Comparison of ENCODE assay signal across 8 cellular contexts in the genomic region with DNA sequence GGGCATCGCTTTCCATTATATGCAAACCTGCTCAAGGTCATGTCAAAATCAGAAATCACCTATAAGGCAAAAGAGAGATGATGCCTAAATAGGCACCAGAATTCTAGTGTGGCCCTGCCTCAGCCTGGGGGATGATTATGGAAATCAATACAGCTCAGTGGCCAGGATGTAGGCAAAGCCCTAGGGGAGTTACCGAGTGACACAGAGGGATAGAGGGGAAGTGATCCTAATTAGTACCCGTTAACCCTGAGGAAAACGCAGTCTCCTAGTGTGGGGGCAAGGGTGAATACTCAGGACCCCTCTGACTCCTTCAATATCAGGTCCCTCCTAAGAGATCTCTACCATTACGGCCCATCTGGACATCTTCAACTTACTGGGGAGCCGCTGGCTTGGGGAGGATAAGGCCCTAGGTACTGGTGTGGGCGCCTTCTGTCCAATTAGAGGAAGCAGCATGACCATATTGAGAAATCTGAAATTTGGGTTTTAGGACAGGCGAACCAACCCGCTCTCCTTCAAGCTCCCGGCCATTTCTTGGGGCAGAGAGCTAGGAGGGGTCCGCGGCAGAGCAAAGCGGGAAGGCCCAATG. TPM values are rescaled to one million over a fixed set of nuclear protein-coding genes. Genes with fewer than 3 reads are reported as not detected.
DNase-seq lines count a peak whose midpoint lies in the region; ATAC-seq and TF ChIP-seq lines count a peak whose summit lies in the region.

No MANE protein-coding gene starts in this region.

- H3K4me3 Mint-ChIP-seq in stimulated activated naive CD8-positive, alpha-beta T cell treated with anti-CD3 and anti-CD28 coated beads, Interleukin-15, Interleukin-2, amounts not matched to agents 100 ng/mL and 50 ng/mL, for 24 hours, result peak overlapping the region; percentile 87

- 17 to 28% (median 22%) methylated on average over 7 to 13 of the region's 13 CpGs for WGBS in adrenal gland, 4 donors

- H3K36me3 Mint-ChIP-seq in stimulated activated naive CD8-positive, alpha-beta T cell treated with anti-CD3 and anti-CD28 coated beads, Interleukin-15, Interleukin-2, amounts not matched to agents 100 ng/mL and 50 ng/mL, for 24 hours (ENCODE audit: low read depth), result peaks cover 20% of the 10 kb centered on the region

- TF ChIP-seq CTCF in GM12875 (IDR thresholded peaks at IDR 0.05; ENCODE audit: borderline replicate concordance, insufficient read depth, low read depth, low read length) (no peak), adrenal gland (IDR thresholded peaks at IDR 0.05) (no peak)

- DNase-seq in adrenal gland (no peak), NCI-H446 treated with DMSO at 0.1 percent for 48 hours (lab: John Stamatoyannopoulos, UW) (no peak)
- no peak for DNase-seq in effector CD8-positive, alpha-beta T cell (lab: John Stamatoyannopoulos, UW)

- H3K9me3 ChIP-seq in adrenal gland (replicated peaks in 1 of 3) (no peaks in the 10 kb centered on the region), iPS-18c (ENCODE audit: control insufficient read depth, insufficient read depth, low read length) (no peaks in the 10 kb centered on the region)

- peak overlapping the region; percentile 77 for H3K27ac Mint-ChIP-seq in stimulated activated naive CD8-positive, alpha-beta T cell treated with anti-CD3 and anti-CD28 coated beads, Interleukin-15, Interleukin-2, amounts not matched to agents 100 ng/mL and 50 ng/mL, for 24 hours

- H3K4me3 ChIP-seq in GM12875 (ENCODE audit: low read depth, low read length) (peak overlapping the region; percentile 72), adrenal gland (peak overlapping the region; percentile 82 to 84 (median 82)), iPS-18c (ENCODE audit: insufficient read depth, low read depth, low read length) (peak overlapping the region; percentile 89)

- ATAC-seq in HG03432 (IDR thresholded peaks at IDR 0.05; ENCODE audit: unreplicated experiment) (peak; percentile 25), HG03135 (IDR thresholded peaks at IDR 0.05; ENCODE audit: unreplicated experiment) (no peak)

- intact Hi-C loops in adrenal gland (cut with DNase I), result no loop called here

- TF ChIP-seq POLR2A in adrenal gland (IDR thresholded peaks at IDR 0.05), result no peak

- H3K36me3 ChIP-seq in adrenal gland (replicated peaks in 1 of 2), result peaks cover 0 to 16% of the 10 kb centered on the region in 2 donors

- peaks cover 17% of the 10 kb centered on the region for H3K4me1 Mint-ChIP-seq in stimulated activated naive CD8-positive, alpha-beta T cell treated with anti-CD3 and anti-CD28 coated beads, Interleukin-15, Interleukin-2, amounts not matched to agents 100 ng/mL and 50 ng/mL, for 24 hours (ENCODE audit: low read depth)

- H3K27ac ChIP-seq in adrenal gland, result peak overlapping the region in 2 of 5 donors; percentile 65 to 75

- peaks cover 0 to 15% of the 10 kb centered on the region in 2 donors for H3K4me1 ChIP-seq in adrenal gland (replicated peaks in 1 of 2)

- H3K9me3 Mint-ChIP-seq in stimulated activated naive CD8-positive, alpha-beta T cell treated with anti-CD3 and anti-CD28 coated beads, Interleukin-15, Interleukin-2, amounts not matched to agents 100 ng/mL and 50 ng/mL, for 24 hours, result no peaks in the 10 kb centered on the region

- H3K27me3 Mint-ChIP-seq in stimulated activated naive CD8-positive, alpha-beta T cell treated with anti-CD3 and anti-CD28 coated beads, Interleukin-15, Interleukin-2, amounts not matched to agents 100 ng/mL and 50 ng/mL, for 24 hours, result peaks cover 4% of the 10 kb centered on the region

- H3K27me3 ChIP-seq in adrenal gland, result no peaks in the 10 kb centered on the region

RNA-seq across cellular contexts. Expression of a gene that starts 0.7 kb away (rescaled TPM):
- 10 to 100 TPM; 36.2 to 62.9 (median 47.0) TPM for total RNA-seq in adrenal gland
- polyA plus RNA-seq in adrenal gland, result 100 to 1,000 TPM in 1 of 3 donors, 10 to 100 TPM in 2; 51.4 to 121 (median 98.8) TPM

RNA-seq across cellular contexts. Expression of a gene that starts 2.3 kb away (rescaled TPM):
- under 1 TPM in 1 of 8 donors, not detected in 7; 0.29 TPM for total RNA-seq in adrenal gland
- polyA plus RNA-seq in adrenal gland, result under 1 TPM in 2 of 3 donors, not detected in 1; 0.10 to 0.24 TPM

RNA-seq across cellular contexts. Expression of a gene that starts 22.5 kb away (rescaled TPM):
- 100 to 1,000 TPM in 3 of 8 donors, 10 to 100 TPM in 5; 62.3 to 131 (median 85.1) TPM for total RNA-seq in adrenal gland
- 100 to 1,000 TPM in 2 of 3 donors, 10 to 100 TPM in 1; 28.4 to 244 (median 157) TPM for polyA plus RNA-seq in adrenal gland

RNA-seq across cellular contexts. Expression of a gene that starts 23.6 kb away (rescaled TPM):
- 10 to 100 TPM; 22.7 to 67.2 (median 33.9) TPM for total RNA-seq in adrenal gland
- polyA plus RNA-seq in adrenal gland, result 10 to 100 TPM; 12.8 to 19.1 (median 14.1) TPM

RNA-seq across cellular contexts. Expression of a gene that starts 29.9 kb away (rescaled TPM):
- 10 to 100 TPM; 14.7 to 42.9 (median 23.6) TPM for total RNA-seq in adrenal gland
- 1 to 10 TPM in 1 of 3 donors, under 1 TPM in 2; 0.17 to 3.2 (median 0.97) TPM for polyA plus RNA-seq in adrenal gland
